1 cellular context compared by ENCODE assay signal in the genomic region with DNA sequence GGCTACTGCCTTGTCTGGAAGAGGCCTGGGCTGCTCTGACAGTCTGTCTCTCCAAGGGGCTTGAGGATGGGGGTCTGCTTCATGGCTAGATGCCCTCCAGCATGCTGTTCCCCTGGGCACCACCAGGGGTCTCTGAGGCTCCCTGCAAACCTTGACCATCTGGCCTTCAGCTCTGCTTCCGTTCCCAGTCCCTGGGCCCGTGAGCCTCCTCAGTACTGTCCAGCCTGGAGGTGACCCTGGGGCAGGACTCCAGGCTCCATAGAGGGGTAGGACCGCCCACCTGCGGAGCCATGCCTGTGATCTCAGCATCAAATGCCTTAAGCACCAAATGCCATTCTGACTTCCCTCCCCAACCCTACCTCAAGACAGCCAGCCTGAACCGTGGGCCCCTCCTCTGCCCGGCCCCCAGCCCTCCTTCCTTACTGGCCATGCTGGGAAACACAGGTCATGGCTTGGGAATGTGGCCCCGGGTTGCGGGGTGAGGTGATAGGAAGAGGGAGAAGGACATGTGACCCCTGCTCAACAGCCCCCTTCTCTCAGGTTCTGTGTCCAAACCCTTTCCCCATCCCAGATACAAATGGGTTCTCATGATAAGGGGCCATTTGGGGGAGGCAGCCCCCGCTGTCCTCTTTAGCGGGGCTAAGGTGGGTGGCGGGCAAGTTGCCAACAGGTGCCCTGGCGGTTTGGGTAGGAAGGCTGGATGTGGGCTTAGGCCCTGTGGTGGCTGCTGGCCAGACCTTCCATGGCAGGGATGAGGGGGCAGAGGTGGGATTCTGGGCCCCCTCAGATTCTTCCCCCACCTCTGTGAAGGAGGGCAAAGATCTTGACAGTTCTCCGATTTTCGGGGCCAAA.
TF ChIP-seq lines count a peak whose summit lies in the region.

No MANE protein-coding gene starts in this region.

TF ChIP-seq in HepG2, 621 proteins besides CTCF, POLR2A, EP300 and RAD21 (continued from another document and continues in another):
- TF ChIP-seq HNRNPUL1 (IDR thresholded peaks at IDR 0.05; ENCODE audit: low read depth, low read length) = no peak
- no peak for TF ChIP-seq PLRG1 (conservative IDR thresholded peaks at IDR 0.05)
- TF ChIP-seq ZNF274 (CRISPR knock-in tag; IDR thresholded peaks at IDR 0.05) = peak; percentile 53; the same call in 1 of the 2 replicates
- TF ChIP-seq, protein P1, sequence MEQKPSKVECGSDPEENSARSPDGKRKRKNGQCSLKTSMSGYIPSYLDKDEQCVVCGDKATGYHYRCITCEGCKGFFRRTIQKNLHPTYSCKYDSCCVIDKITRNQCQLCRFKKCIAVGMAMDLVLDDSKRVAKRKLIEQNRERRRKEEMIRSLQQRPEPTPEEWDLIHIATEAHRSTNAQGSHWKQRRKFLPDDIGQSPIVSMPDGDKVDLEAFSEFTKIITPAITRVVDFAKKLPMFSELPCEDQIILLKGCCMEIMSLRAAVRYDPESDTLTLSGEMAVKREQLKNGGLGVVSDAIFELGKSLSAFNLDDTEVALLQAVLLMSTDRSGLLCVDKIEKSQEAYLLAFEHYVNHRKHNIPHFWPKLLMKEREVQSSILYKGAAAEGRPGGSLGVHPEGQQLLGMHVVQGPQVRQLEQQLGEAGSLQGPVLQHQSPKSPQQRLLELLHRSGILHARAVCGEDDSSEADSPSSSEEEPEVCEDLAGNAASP (CRISPR knock-in tag; IDR thresholded peaks at IDR 0.05; ENCODE audit: borderline replicate concordance) = no peak
- no peak for TF ChIP-seq NR1H2 (CRISPR knock-in tag; IDR thresholded peaks at IDR 0.05; ENCODE audit: borderline replicate concordance, low read depth)
- TF ChIP-seq, protein P2, sequence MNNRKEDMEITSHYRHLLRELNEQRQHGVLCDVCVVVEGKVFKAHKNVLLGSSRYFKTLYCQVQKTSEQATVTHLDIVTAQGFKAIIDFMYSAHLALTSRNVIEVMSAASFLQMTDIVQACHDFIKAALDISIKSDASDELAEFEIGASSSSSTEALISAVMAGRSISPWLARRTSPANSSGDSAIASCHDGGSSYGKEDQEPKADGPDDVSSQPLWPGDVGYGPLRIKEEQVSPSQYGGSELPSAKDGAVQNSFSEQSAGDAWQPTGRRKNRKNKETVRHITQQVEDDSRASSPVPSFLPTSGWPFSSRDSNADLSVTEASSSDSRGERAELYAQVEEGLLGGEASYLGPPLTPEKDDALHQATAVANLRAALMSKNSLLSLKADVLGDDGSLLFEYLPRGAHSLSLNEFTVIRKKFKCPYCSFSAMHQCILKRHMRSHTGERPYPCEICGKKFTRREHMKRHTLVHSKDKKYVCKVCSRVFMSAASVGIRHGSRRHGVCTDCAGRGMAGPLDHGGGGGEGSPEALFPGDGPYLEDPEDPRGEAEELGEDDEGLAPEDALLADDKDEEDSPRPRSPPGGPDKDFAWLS (CRISPR knock-in tag; IDR thresholded peaks at IDR 0.05; ENCODE audit: borderline replicate concordance) = no peak
- TF ChIP-seq MATR3 (CRISPR knock-in tag; IDR thresholded peaks at IDR 0.05) = no peak
- TF ChIP-seq, protein P3, sequence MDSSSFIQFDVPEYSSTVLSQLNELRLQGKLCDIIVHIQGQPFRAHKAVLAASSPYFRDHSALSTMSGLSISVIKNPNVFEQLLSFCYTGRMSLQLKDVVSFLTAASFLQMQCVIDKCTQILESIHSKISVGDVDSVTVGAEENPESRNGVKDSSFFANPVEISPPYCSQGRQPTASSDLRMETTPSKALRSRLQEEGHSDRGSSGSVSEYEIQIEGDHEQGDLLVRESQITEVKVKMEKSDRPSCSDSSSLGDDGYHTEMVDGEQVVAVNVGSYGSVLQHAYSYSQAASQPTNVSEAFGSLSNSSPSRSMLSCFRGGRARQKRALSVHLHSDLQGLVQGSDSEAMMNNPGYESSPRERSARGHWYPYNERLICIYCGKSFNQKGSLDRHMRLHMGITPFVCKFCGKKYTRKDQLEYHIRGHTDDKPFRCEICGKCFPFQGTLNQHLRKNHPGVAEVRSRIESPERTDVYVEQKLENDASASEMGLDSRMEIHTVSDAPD (CRISPR knock-in tag; IDR thresholded peaks at IDR 0.05) = no peak
- TF ChIP-seq THAP11 (CRISPR knock-in tag; IDR thresholded peaks at IDR 0.05) = peak; percentile 38; the same call in 1 of the 2 replicates
- TF ChIP-seq BHLHE40 (IDR thresholded peaks at IDR 0.05; ENCODE audit: low read length) = no peak
- no peak for TF ChIP-seq ZNF282 (IDR thresholded peaks at IDR 0.05; ENCODE audit: partially characterized antibody)
- no peak for TF ChIP-seq MTA3 (CRISPR knock-in tag; IDR thresholded peaks at IDR 0.05)
- no peak for TF ChIP-seq RFXAP (CRISPR knock-in tag; IDR thresholded peaks at IDR 0.05; ENCODE audit: borderline replicate concordance)
- 0 out of 2 replicates have a peak, but pooled peaks have one; percentile 39 for TF ChIP-seq SALL1 (CRISPR knock-in tag; IDR thresholded peaks at IDR 0.05)
- TF ChIP-seq, protein P4, sequence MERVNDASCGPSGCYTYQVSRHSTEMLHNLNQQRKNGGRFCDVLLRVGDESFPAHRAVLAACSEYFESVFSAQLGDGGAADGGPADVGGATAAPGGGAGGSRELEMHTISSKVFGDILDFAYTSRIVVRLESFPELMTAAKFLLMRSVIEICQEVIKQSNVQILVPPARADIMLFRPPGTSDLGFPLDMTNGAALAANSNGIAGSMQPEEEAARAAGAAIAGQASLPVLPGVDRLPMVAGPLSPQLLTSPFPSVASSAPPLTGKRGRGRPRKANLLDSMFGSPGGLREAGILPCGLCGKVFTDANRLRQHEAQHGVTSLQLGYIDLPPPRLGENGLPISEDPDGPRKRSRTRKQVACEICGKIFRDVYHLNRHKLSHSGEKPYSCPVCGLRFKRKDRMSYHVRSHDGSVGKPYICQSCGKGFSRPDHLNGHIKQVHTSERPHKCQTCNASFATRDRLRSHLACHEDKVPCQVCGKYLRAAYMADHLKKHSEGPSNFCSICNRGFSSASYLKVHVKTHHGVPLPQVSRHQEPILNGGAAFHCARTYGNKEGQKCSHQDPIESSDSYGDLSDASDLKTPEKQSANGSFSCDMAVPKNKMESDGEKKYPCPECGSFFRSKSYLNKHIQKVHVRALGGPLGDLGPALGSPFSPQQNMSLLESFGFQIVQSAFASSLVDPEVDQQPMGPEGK (CRISPR knock-in tag; IDR thresholded peaks at IDR 0.05) = peak; percentile 32; the same call in 1 of the 2 replicates
- no peak for TF ChIP-seq THYN1 (CRISPR knock-in tag; IDR thresholded peaks at IDR 0.05; ENCODE audit: borderline replicate concordance, low read depth)
- no peak for TF ChIP-seq ZNF431 (CRISPR knock-in tag; IDR thresholded peaks at IDR 0.05; ENCODE audit: borderline replicate concordance, low read depth)
- TF ChIP-seq ZNF33A (CRISPR knock-in tag; IDR thresholded peaks at IDR 0.05; ENCODE audit: borderline replicate concordance) = no peak
- no peak for TF ChIP-seq PCBP1 (IDR thresholded peaks at IDR 0.05; ENCODE audit: borderline replicate concordance, low read depth, low read length)
- TF ChIP-seq RFX1 (IDR thresholded peaks at IDR 0.05) = no peak
- no peak for TF ChIP-seq ZNF792 (CRISPR knock-in tag; IDR thresholded peaks at IDR 0.05)
- peak; percentile 66; the same call in 1 of the 2 replicates for TF ChIP-seq SMAD1 (CRISPR knock-in tag; IDR thresholded peaks at IDR 0.05; ENCODE audit: borderline replicate concordance, low read depth)
- TF ChIP-seq PITX1 (CRISPR knock-in tag; IDR thresholded peaks at IDR 0.05) = no peak
- no peak for TF ChIP-seq KLF9 (CRISPR knock-in tag; IDR thresholded peaks at IDR 0.05; ENCODE audit: low read depth)
- no peak for TF ChIP-seq JDP2 (CRISPR knock-in tag; IDR thresholded peaks at IDR 0.05; ENCODE audit: borderline replicate concordance)
- 0 out of 2 replicates have a peak, but pooled peaks have one; percentile 13 for TF ChIP-seq HDAC2 (CRISPR knock-in tag; IDR thresholded peaks at IDR 0.05)
- TF ChIP-seq NPAS2 (CRISPR knock-in tag; IDR thresholded peaks at IDR 0.05; ENCODE audit: borderline replicate concordance) = no peak
- TF ChIP-seq, protein P5, sequence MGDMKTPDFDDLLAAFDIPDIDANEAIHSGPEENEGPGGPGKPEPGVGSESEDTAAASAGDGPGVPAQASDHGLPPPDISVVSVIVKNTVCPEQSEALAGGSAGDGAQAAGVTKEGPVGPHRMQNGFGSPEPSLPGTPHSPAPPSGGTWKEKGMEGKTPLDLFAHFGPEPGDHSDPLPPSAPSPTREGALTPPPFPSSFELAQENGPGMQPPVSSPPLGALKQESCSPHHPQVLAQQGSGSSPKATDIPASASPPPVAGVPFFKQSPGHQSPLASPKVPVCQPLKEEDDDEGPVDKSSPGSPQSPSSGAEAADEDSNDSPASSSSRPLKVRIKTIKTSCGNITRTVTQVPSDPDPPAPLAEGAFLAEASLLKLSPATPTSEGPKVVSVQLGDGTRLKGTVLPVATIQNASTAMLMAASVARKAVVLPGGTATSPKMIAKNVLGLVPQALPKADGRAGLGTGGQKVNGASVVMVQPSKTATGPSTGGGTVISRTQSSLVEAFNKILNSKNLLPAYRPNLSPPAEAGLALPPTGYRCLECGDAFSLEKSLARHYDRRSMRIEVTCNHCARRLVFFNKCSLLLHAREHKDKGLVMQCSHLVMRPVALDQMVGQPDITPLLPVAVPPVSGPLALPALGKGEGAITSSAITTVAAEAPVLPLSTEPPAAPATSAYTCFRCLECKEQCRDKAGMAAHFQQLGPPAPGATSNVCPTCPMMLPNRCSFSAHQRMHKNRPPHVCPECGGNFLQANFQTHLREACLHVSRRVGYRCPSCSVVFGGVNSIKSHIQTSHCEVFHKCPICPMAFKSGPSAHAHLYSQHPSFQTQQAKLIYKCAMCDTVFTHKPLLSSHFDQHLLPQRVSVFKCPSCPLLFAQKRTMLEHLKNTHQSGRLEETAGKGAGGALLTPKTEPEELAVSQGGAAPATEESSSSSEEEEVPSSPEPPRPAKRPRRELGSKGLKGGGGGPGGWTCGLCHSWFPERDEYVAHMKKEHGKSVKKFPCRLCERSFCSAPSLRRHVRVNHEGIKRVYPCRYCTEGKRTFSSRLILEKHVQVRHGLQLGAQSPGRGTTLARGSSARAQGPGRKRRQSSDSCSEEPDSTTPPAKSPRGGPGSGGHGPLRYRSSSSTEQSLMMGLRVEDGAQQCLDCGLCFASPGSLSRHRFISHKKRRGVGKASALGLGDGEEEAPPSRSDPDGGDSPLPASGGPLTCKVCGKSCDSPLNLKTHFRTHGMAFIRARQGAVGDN (CRISPR knock-in tag; IDR thresholded peaks at IDR 0.05) = peak; percentile 58
- no peak for TF ChIP-seq ZMAT3 (CRISPR knock-in tag; conservative IDR thresholded peaks at IDR 0.05)
- no peak for TF ChIP-seq POLR2AphosphoS5 (IDR thresholded peaks at IDR 0.05; ENCODE audit: low read depth, low read length)
- TF ChIP-seq, protein P6, sequence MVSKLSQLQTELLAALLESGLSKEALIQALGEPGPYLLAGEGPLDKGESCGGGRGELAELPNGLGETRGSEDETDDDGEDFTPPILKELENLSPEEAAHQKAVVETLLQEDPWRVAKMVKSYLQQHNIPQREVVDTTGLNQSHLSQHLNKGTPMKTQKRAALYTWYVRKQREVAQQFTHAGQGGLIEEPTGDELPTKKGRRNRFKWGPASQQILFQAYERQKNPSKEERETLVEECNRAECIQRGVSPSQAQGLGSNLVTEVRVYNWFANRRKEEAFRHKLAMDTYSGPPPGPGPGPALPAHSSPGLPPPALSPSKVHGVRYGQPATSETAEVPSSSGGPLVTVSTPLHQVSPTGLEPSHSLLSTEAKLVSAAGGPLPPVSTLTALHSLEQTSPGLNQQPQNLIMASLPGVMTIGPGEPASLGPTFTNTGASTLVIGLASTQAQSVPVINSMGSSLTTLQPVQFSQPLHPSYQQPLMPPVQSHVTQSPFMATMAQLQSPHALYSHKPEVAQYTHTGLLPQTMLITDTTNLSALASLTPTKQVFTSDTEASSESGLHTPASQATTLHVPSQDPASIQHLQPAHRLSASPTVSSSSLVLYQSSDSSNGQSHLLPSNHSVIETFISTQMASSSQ (IDR thresholded peaks at IDR 0.05; ENCODE audit: low read depth) = no peak
- TF ChIP-seq, protein P6 (CRISPR knock-in tag; IDR thresholded peaks at IDR 0.05; ENCODE audit: borderline replicate concordance) = no peak
- TF ChIP-seq POLR2G (IDR thresholded peaks at IDR 0.05; ENCODE audit: low read depth, low read length) = no peak
- TF ChIP-seq GTF2F1 (IDR thresholded peaks at IDR 0.05; ENCODE audit: low read length) = no peak
- no peak for TF ChIP-seq ZNF567 (CRISPR knock-in tag; IDR thresholded peaks at IDR 0.05; ENCODE audit: borderline replicate concordance)
- no peak for TF ChIP-seq ZSCAN12 (CRISPR knock-in tag; IDR thresholded peaks at IDR 0.05)
- TF ChIP-seq RORA (CRISPR knock-in tag; IDR thresholded peaks at IDR 0.05) = no peak
- TF ChIP-seq, protein P7, sequence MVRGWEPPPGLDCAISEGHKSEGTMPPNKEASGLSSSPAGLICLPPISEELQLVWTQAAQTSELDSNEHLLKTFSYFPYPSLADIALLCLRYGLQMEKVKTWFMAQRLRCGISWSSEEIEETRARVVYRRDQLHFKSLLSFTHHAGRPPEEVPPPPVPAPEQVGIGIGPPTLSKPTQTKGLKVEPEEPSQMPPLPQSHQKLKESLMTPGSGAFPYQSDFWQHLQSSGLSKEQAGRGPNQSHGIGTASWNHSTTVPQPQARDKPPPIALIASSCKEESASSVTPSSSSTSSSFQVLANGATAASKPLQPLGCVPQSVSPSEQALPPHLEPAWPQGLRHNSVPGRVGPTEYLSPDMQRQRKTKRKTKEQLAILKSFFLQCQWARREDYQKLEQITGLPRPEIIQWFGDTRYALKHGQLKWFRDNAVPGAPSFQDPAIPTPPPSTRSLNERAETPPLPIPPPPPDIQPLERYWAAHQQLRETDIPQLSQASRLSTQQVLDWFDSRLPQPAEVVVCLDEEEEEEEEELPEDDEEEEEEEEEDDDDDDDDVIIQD (CRISPR knock-in tag; IDR thresholded peaks at IDR 0.05; ENCODE audit: low read depth) = no peak
- TF ChIP-seq ZNF121 (CRISPR knock-in tag; IDR thresholded peaks at IDR 0.05) = peak; percentile 61; the same call in 1 of the 2 replicates
- peak; percentile 69 for TF ChIP-seq GABPB1 (CRISPR knock-in tag; IDR thresholded peaks at IDR 0.05)
- TF ChIP-seq, protein P8, sequence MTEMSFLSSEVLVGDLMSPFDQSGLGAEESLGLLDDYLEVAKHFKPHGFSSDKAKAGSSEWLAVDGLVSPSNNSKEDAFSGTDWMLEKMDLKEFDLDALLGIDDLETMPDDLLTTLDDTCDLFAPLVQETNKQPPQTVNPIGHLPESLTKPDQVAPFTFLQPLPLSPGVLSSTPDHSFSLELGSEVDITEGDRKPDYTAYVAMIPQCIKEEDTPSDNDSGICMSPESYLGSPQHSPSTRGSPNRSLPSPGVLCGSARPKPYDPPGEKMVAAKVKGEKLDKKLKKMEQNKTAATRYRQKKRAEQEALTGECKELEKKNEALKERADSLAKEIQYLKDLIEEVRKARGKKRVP (CRISPR knock-in tag; IDR thresholded peaks at IDR 0.05) = no peak
- TF ChIP-seq CREM (IDR thresholded peaks at IDR 0.05) = no peak
- TF ChIP-seq CREM (CRISPR knock-in tag; IDR thresholded peaks at IDR 0.05) = no peak
- TF ChIP-seq LCORL (IDR thresholded peaks at IDR 0.05) = no peak
- TF ChIP-seq LCORL (CRISPR knock-in tag; IDR thresholded peaks at IDR 0.05) = no peak
- no peak for TF ChIP-seq DPF2 (CRISPR knock-in tag; IDR thresholded peaks at IDR 0.05; ENCODE audit: borderline replicate concordance, low read depth)
